Comparison of ENCODE assay signal across 8 cellular contexts in genomic region chr1:233394860-233395717, GRCh38.
A peak's percentile ranks its signal among the peaks of the same experiment; 100 is the strongest.
DNase-seq lines count a peak whose midpoint lies in the region; ATAC-seq and TF ChIP-seq lines count a peak whose summit lies in the region.

No MANE protein-coding gene starts in this region.

- peak; percentile 50 for TF ChIP-seq CTCF in GM20000 (IDR thresholded peaks at IDR 0.05; ENCODE audit: extremely low read depth, missing control alignments)
- peak; percentile 97 for TF ChIP-seq CTCF in LNCAP (IDR thresholded peaks at IDR 0.05)
- peak; percentile 81; the same call in 1 of the 2 replicates for TF ChIP-seq CTCF in Panc1 (IDR thresholded peaks at IDR 0.05)
- TF ChIP-seq CTCF in chondrocyte (IDR thresholded peaks at IDR 0.05), result peak; percentile 90

- H3K4me3 ChIP-seq in Panc1 (ENCODE audit: low read depth in 2 of 2, low read length in 2 of 2), result no peak overlapping the region

- H3K9me3 ChIP-seq in Panc1 (ENCODE audit: control insufficient read depth, insufficient read depth, low read depth, low read length), result no peaks in the 10 kb centered on the region

- no peak overlapping the region for H3K27ac ChIP-seq in Panc1 (ENCODE audit: low read length)

- ATAC-seq in Panc1, result peak; percentile 95
- ATAC-seq in HG03108 (IDR thresholded peaks at IDR 0.05; ENCODE audit: unreplicated experiment), result no peak

- BruUV-seq in Panc1 (replicated peaks; lab: Mats Ljungman, UMichigan), result no TSS peak

- H3K9me3 Mint-ChIP-seq in chondrocyte (ENCODE audit: low read depth), result no peaks in the 10 kb centered on the region

- peaks cover 39% of the 10 kb centered on the region for H3K27me3 Mint-ChIP-seq in chondrocyte (ENCODE audit: low read depth)

- CTCF ChIA-PET in Panc1 (lab: Charles Lee), result interaction anchor here (0.9 kb wide), 1 partner anchor 396 kb away, joined by 5 read pairs; no protein-coding TSS in a partner anchor

- DNase-seq in DMS79 treated with DMSO at 0.1 percent for 48 hours (lab: John Stamatoyannopoulos, UW) (peak; percentile 79), GM20000 (ENCODE audit: low spot score) (peak; percentile 52), Panc1 (ENCODE audit: low read depth, low spot score) (peak; percentile 51), chondrocyte (ENCODE audit: low spot score) (no peak), left kidney (ENCODE audit: low read depth, low spot score) (peak; percentile 78)
- no peak for DNase-seq in activated CD8-positive, alpha-beta memory T cell treated with anti-CD3 and anti-CD28 coated beads, Interleukin-2, amount 50 U/mL, for 48 hours

- no peak overlapping the region for H3K4me3 Mint-ChIP-seq in chondrocyte (ENCODE audit: unreplicated experiment)

- intact Hi-C loops in Panc1 (cut with micrococcal nuclease; ENCODE audit: unreplicated experiment), result loop anchor here (1.0 to 10.0 kb wide), 3 partner anchors 396 to 716 kb away; partner anchors contain the start of gene SLC35F3

- no peaks in the 10 kb centered on the region for H3K27me3 ChIP-seq in Panc1 (ENCODE audit: control insufficient read depth, insufficient read depth, low read length)

- POLR2A ChIA-PET in Panc1 (lab: Charles Lee), result no interaction called here

- H3K4me1 ChIP-seq in Panc1 (ENCODE audit: control insufficient read depth, insufficient read depth, low read length), result 0 out of 2 replicates have a peak, but pooled peaks cover 4% of the 10 kb centered on the region

- H3K27ac Mint-ChIP-seq in chondrocyte (ENCODE audit: unreplicated experiment), result no peak overlapping the region

- H3K36me3 ChIP-seq in Panc1 (ENCODE audit: control insufficient read depth, insufficient read depth, low read length), result no peaks in the 10 kb centered on the region

- H3K36me3 Mint-ChIP-seq in chondrocyte (ENCODE audit: low read depth), result no peaks in the 10 kb centered on the region

- in situ Hi-C loops in Panc1 (cut with HindIII; ENCODE audit: low pct_unique_long_range_greater_than_20kb, low sequenced_read_pairs), result no loop called here

- H3K4me1 Mint-ChIP-seq in chondrocyte (ENCODE audit: low read depth), result no peaks in the 10 kb centered on the region

Comparison
In these comparisons a context has a peak if more than half of its experiments do, and no peak if none do; other contexts are left out.
1. DNase-seq: peak in DMS79 treated with DMSO at 0.1 percent for 48 hours (single experiment), GM20000 (single experiment), Panc1 (single experiment) and left kidney (single experiment); none in chondrocyte (single experiment) and activated CD8-positive, alpha-beta memory T cell treated with anti-CD3 and anti-CD28 coated beads, Interleukin-2, amount 50 U/mL, for 48 hours (single experiment).
2. Peak in every context shown above with its lines, with median percentiles within 50 percentile points of each other: CTCF ChIP-seq.